Comparison of ENCODE assay signal across 8 cellular contexts in the genomic region with DNA sequence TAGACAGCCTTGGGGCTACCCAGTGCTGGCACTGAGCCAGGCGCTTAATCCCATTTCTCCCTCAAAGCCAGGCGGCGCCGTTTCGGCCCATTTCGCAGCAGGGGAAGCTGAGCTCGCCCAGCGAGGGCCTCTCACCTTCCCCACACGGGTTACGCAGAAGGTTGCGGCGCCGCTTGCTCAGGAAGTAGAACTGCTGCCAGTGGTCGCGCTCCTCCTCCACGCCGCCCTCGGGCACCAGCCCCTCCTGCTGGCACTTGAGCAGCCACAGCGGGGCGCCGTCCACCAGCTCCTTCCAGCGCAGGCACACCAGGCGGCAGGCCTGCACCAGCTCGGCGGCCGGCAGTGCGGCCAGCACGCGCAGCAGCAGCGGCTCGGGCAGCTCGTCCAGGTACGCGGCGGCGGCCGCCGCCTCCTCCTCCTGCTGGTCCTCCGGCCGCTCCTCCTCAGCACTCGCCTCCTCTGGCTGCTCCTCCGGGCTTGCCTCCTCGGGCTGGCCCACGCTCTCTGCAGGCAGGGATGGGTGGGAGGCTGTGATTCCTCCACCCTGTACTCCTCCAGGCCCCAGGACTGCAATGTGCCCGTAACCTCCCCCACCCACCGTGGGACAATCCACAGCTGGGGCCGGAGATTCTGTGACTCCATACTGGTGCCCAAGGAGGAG. TPM values are rescaled to one million over a fixed set of nuclear protein-coding genes. Genes with fewer than 3 reads are reported as not detected.
A peak's percentile ranks its signal among the peaks of the same experiment; 100 is the strongest.
DNase-seq lines count a peak whose midpoint lies in the region; ATAC-seq and TF ChIP-seq lines count a peak whose summit lies in the region.

No MANE protein-coding gene starts in this region.

- H3K27ac Mint-ChIP-seq in effector memory CD8-positive, alpha-beta T cell = peak overlapping the region; percentile 84 to 88
- no peak overlapping the region for H3K27ac Mint-ChIP-seq in mesothelial cell of epicardium

- peak overlapping the region; percentile 84 to 85 for H3K4me3 Mint-ChIP-seq in effector memory CD8-positive, alpha-beta T cell
- peak overlapping the region; percentile 8 for H3K4me3 Mint-ChIP-seq in mesothelial cell of epicardium

- no peaks in the 10 kb centered on the region for H3K27me3 Mint-ChIP-seq in effector memory CD8-positive, alpha-beta T cell
- peaks cover 60% of the 10 kb centered on the region for H3K27me3 Mint-ChIP-seq in mesothelial cell of epicardium (ENCODE audit: low read depth)

- H3K9me3 Mint-ChIP-seq in effector memory CD8-positive, alpha-beta T cell = no peaks in the 10 kb centered on the region
- H3K9me3 Mint-ChIP-seq in mesothelial cell of epicardium = no peaks in the 10 kb centered on the region

- peaks cover 19% of the 10 kb centered on the region in 2 donors for H3K4me1 Mint-ChIP-seq in effector memory CD8-positive, alpha-beta T cell (ENCODE audit: low read depth in 2 of 2)
- peaks cover 11% of the 10 kb centered on the region for H3K4me1 Mint-ChIP-seq in mesothelial cell of epicardium

- H3K36me3 Mint-ChIP-seq in effector memory CD8-positive, alpha-beta T cell (ENCODE audit: insufficient read depth) = peaks cover 8% of the 10 kb centered on the region
- H3K36me3 Mint-ChIP-seq in mesothelial cell of epicardium = no peaks in the 10 kb centered on the region

- peak; percentile 89 for ATAC-seq in effector memory CD8-positive, alpha-beta T cell (replicated peaks)
- ATAC-seq in HG03280 (IDR thresholded peaks at IDR 0.05; ENCODE audit: unreplicated experiment) = no peak

- TF ChIP-seq CTCF in mesothelial cell of epicardium (IDR thresholded peaks at IDR 0.05; ENCODE audit: unreplicated experiment) = peak; percentile 24

- DNase-seq in DMS79 (lab: John Stamatoyannopoulos, UW) = peak; percentile 13
- DNase-seq in DMS79 treated with DMSO at 0.1 percent for 48 hours (lab: John Stamatoyannopoulos, UW) = no peak
- DNase-seq in NCI-H774 (lab: John Stamatoyannopoulos, UW) = peak; percentile 18
- DNase-seq in activated CD8-positive, alpha-beta memory T cell treated with anti-CD3 and anti-CD28 coated beads for 24 hours = peak; percentile 91
- peak; percentile 83 to 85 (median 85) for DNase-seq in effector memory CD8-positive, alpha-beta T cell
- DNase-seq in mesothelial cell of epicardium (ENCODE audit: low spot score in 2 of 2, unreplicated experiment in 2 of 2) = peak in 1 of 2 experiments; percentile 66
- peak; percentile 80 for DNase-seq in stimulated activated CD8-positive, alpha-beta memory T cell treated with anti-CD3 and anti-CD28 coated beads, Interleukin-2, amount 100 ng/mL, for 48 hours (ENCODE audit: low read depth in 2 of 2)

RNA-seq across cellular contexts. Expression of a gene that starts 3.8 kb away (rescaled TPM):
- total RNA-seq in mesothelial cell of epicardium = 2.6 to 3.3 TPM (median 3.1 TPM) in 3 replicates

RNA-seq across cellular contexts. Expression of a gene that starts 4.2 kb away (rescaled TPM):
- total RNA-seq in mesothelial cell of epicardium = 33.1 to 39.4 TPM (median 37.3 TPM) in 3 replicates

RNA-seq across cellular contexts. Expression of a gene that starts 13.5 kb away (rescaled TPM):
- total RNA-seq in mesothelial cell of epicardium = 4.7 to 5.4 TPM (median 4.9 TPM) in 3 replicates

RNA-seq across cellular contexts. Expression of a gene that starts 30.5 kb away (rescaled TPM):
- total RNA-seq in mesothelial cell of epicardium = 53.0 to 56.3 TPM (median 56.0 TPM) in 3 replicates

RNA-seq across cellular contexts. Expression of a gene that starts 41.0 kb away (rescaled TPM):
- total RNA-seq in mesothelial cell of epicardium = 1.1 to 1.4 TPM (median 1.4 TPM) in 3 replicates
